Comparison of ENCODE assay signal across 8 cellular contexts in the genomic region with DNA sequence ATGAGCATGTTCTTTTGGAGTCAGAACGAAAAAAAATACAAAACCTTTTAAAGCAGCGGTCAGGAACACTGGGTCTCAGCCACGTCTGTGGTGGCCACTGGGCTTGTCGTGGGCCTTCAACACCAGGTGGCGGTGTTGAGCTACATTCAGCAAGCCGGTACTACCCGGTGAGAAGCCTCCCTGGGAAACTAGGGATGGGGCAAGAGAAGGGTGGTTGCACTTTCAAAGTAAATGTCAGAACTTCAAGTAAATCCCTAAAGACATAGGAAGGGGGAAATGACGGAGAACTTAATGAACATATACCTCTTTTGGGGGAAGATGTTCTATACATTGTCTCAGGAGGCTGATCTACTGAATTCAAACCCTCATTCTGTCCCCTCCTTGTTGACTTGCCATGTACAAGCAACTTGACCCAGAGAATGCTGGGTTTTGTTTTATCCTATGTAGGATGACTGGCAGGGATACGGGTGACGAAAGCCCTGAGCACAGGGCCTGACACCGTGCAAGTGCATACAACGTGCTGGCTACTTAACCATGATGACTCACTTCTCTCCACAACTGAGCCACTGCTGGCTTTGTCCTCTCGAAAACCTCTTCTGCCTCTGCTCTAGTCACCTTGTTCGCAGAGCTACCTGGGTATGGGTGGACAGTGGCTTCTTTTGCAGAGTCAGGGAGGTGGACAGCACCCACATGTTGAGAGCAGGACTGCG. TPM values are rescaled to one million over a fixed set of nuclear protein-coding genes. Genes with fewer than 3 reads are reported as not detected.
DNase-seq lines count a peak whose midpoint lies in the region; ATAC-seq and TF ChIP-seq lines count a peak whose summit lies in the region.

No MANE protein-coding gene starts in this region.

- POLR2A ChIA-PET in A673 (lab: Charles Lee; ENCODE audit: low non-redundant PET): interaction anchor here (0.6 kb wide), 1 partner anchor 96 kb away, joined by 3 read pairs; no protein-coding TSS in a partner anchor
- POLR2A ChIA-PET in activated CD4-positive, alpha-beta memory T cell treated with anti-CD3 and anti-CD28 coated beads for 36 hours (lab: Charles Lee): no interaction called here

- ATAC-seq in GM18858 (IDR thresholded peaks at IDR 0.05; ENCODE audit: unreplicated experiment) (peak; percentile 59), HG03280 (IDR thresholded peaks at IDR 0.05; ENCODE audit: unreplicated experiment) (peak; percentile 71)

- H3K4me1 ChIP-seq in A673 (ENCODE audit: insufficient read depth, low read length, poor library complexity, severe bottlenecking) (peaks cover 14% of the 10 kb centered on the region), mesenchymal stem cell (ENCODE audit: control insufficient read depth, insufficient read depth, low read depth, low read length) (peaks cover 7% of the 10 kb centered on the region)
- H3K4me1 ChIP-seq in effector memory CD4-positive, alpha-beta T cell (ENCODE audit: control insufficient read depth, insufficient read depth, low read length, poor library complexity, severe bottlenecking): no peaks in the 10 kb centered on the region

- WGBS in mesenchymal stem cell: 19% methylated on average over 13 of the region's 15 CpGs

- CTCF ChIA-PET in A673 (lab: Charles Lee): interaction anchor here (0.7 to 2.8 kb wide), 5 partner anchors 9 to 676 kb away, joined by 3 to 12 read pairs (median 5); no protein-coding TSS in a partner anchor
- CTCF ChIA-PET in activated CD4-positive, alpha-beta memory T cell treated with anti-CD3 and anti-CD28 coated beads for 36 hours (lab: Charles Lee): interaction anchor here (0.6 to 2.7 kb wide), 21 partner anchors 9 to 1249 kb away, joined by 3 to 13 read pairs (median 3); no protein-coding TSS in a partner anchor

- no peak overlapping the region for H3K4me2 ChIP-seq in mesenchymal stem cell (ENCODE audit: low read length, poor library complexity, severe bottlenecking)

- no peaks in the 10 kb centered on the region for H3K36me3 ChIP-seq in A673 (ENCODE audit: insufficient read depth, low read length, poor library complexity, severe bottlenecking)
- no peaks in the 10 kb centered on the region for H3K36me3 ChIP-seq in effector memory CD4-positive, alpha-beta T cell (ENCODE audit: control insufficient read depth, insufficient read depth, low read length)
- H3K36me3 ChIP-seq in mesenchymal stem cell (ENCODE audit: control insufficient read depth in 1 of 2, insufficient read depth in 2 of 2, low read depth in 1 of 2, low read length in 2 of 2): peaks cover 0 to 3% of the 10 kb centered on the region in 2 experiments

- H2BK120ac ChIP-seq in mesenchymal stem cell (ENCODE audit: low read depth, low read length): no peak overlapping the region

- H2BK12ac ChIP-seq in mesenchymal stem cell (ENCODE audit: low read length in 2 of 2): no peak overlapping the region

- H3K4me3 ChIP-seq in A673 (ENCODE audit: low read depth, low read length, poor library complexity, severe bottlenecking): no peak overlapping the region
- H3K4me3 ChIP-seq in effector memory CD4-positive, alpha-beta T cell (ENCODE audit: insufficient read depth, low read depth, low read length, poor library complexity, severe bottlenecking): no peak overlapping the region
- no peak overlapping the region for H3K4me3 ChIP-seq in mesenchymal stem cell (ENCODE audit: insufficient read depth in 1 of 2, low read depth in 1 of 2, low read length in 2 of 2)

- H3K14ac ChIP-seq in mesenchymal stem cell (ENCODE audit: low read length in 2 of 2): peak overlapping the region in 1 of 2 experiments; percentile 31

- H2AK5ac ChIP-seq in mesenchymal stem cell (ENCODE audit: low read length, severe bottlenecking): no peak overlapping the region

- H3K18ac ChIP-seq in mesenchymal stem cell (ENCODE audit: low read depth in 1 of 2, low read length in 2 of 2): peak overlapping the region in 1 of 2 experiments; percentile 5

- H3K36me3 Mint-ChIP-seq in activated CD4-positive, alpha-beta memory T cell treated with anti-CD3 and anti-CD28 coated beads for 36 hours: no peaks in the 10 kb centered on the region

- no peaks in the 10 kb centered on the region for H3K9me3 Mint-ChIP-seq in activated CD4-positive, alpha-beta memory T cell treated with anti-CD3 and anti-CD28 coated beads for 36 hours

- peaks cover 9% of the 10 kb centered on the region for H3K27me3 Mint-ChIP-seq in activated CD4-positive, alpha-beta memory T cell treated with anti-CD3 and anti-CD28 coated beads for 36 hours

- no peaks in the 10 kb centered on the region for H3K9me3 ChIP-seq in A673 (ENCODE audit: low read depth, low read length, poor library complexity, severe bottlenecking)
- no peaks in the 10 kb centered on the region for H3K9me3 ChIP-seq in effector memory CD4-positive, alpha-beta T cell (ENCODE audit: control insufficient read depth, low read length)
- no peaks in the 10 kb centered on the region for H3K9me3 ChIP-seq in mesenchymal stem cell (ENCODE audit: control insufficient read depth, low read length)

- no peak overlapping the region for H3K4me3 Mint-ChIP-seq in activated CD4-positive, alpha-beta memory T cell treated with anti-CD3 and anti-CD28 coated beads for 36 hours

- H2BK5ac ChIP-seq in mesenchymal stem cell (ENCODE audit: low read depth, low read length, poor library complexity, severe bottlenecking): no peak overlapping the region

- H3K27me3 ChIP-seq in A673 (replicated peaks; ENCODE audit: insufficient read depth, low read depth, low read length, poor library complexity): no peaks in the 10 kb centered on the region
- no peaks in the 10 kb centered on the region for H3K27me3 ChIP-seq in effector memory CD4-positive, alpha-beta T cell (replicated peaks; ENCODE audit: control insufficient read depth, insufficient read depth, low read length, poor library complexity, severe bottlenecking)
- H3K27me3 ChIP-seq in mesenchymal stem cell (ENCODE audit: control insufficient read depth in 1 of 2, insufficient read depth in 1 of 2, low read length in 2 of 2): peaks cover 3 to 34% of the 10 kb centered on the region in 2 experiments

- no peak overlapping the region for H3K27ac ChIP-seq in A673 (ENCODE audit: low read depth, low read length, poor library complexity, severe bottlenecking)
- no peak overlapping the region for H3K27ac ChIP-seq in effector memory CD4-positive, alpha-beta T cell (ENCODE audit: insufficient read depth, low read length, poor library complexity, severe bottlenecking)
- no peak overlapping the region for H3K27ac ChIP-seq in mesenchymal stem cell (ENCODE audit: low read length, poor library complexity, severe bottlenecking)

- no peak overlapping the region for H3K27ac Mint-ChIP-seq in activated CD4-positive, alpha-beta memory T cell treated with anti-CD3 and anti-CD28 coated beads for 36 hours

- peaks cover 4% of the 10 kb centered on the region for H3K4me1 Mint-ChIP-seq in activated CD4-positive, alpha-beta memory T cell treated with anti-CD3 and anti-CD28 coated beads for 36 hours (ENCODE audit: low read depth)

- intact Hi-C loops in A673 (cut with micrococcal nuclease; ENCODE audit: unreplicated experiment): loop anchor here (1.0 kb wide), 2 partner anchors 36 to 676 kb away; no protein-coding TSS in a partner anchor
- intact Hi-C loops in activated CD4-positive, alpha-beta memory T cell treated with anti-CD3 and anti-CD28 coated beads for 36 hours (cut with micrococcal nuclease): loop anchor here (1.0 kb wide), 2 partner anchors 36 to 676 kb away; no protein-coding TSS in a partner anchor

- no TSS peak for BruUV-seq in A673 (replicated peaks; lab: Mats Ljungman, UMichigan)

- H3K23ac ChIP-seq in mesenchymal stem cell (ENCODE audit: low read length in 2 of 2): no peak overlapping the region

- no peak overlapping the region for H3K4ac ChIP-seq in mesenchymal stem cell (ENCODE audit: low read depth in 1 of 2, low read length in 2 of 2)

- H3K79me1 ChIP-seq in mesenchymal stem cell (replicated peaks; ENCODE audit: low read length, poor library complexity, severe bottlenecking): no peaks in the 10 kb centered on the region

- no peak overlapping the region for H4K8ac ChIP-seq in mesenchymal stem cell (ENCODE audit: low read length)

- DNase-seq in A673 (ENCODE audit: low spot score) (peak; percentile 85), NCI-H774 (lab: John Stamatoyannopoulos, UW) (peak; percentile 46), mesenchymal stem cell (peak; percentile 82)
- DNase-seq in activated CD4-positive, alpha-beta memory T cell treated with anti-CD3 and anti-CD28 coated beads for 36 hours: peak; percentile 80
- DNase-seq in effector memory CD4-positive, alpha-beta T cell: peak; percentile 22 to 45 (median 24)
- DNase-seq in stimulated activated CD8-positive, alpha-beta memory T cell treated with anti-CD3 and anti-CD28 coated beads, Interleukin-15, amount 100 ng/mL, for 24 hours (ENCODE audit: low read depth): peak; percentile 21

- H2BK15ac ChIP-seq in mesenchymal stem cell (ENCODE audit: low read depth, poor library complexity, severe bottlenecking): no peak overlapping the region

- peak overlapping the region; percentile 44 for H3K9ac ChIP-seq in mesenchymal stem cell (ENCODE audit: low read length)

- H2AFZ ChIP-seq in mesenchymal stem cell (ENCODE audit: low read depth, low read length): no peak overlapping the region

- H4K91ac ChIP-seq in mesenchymal stem cell (ENCODE audit: low read length): no peak overlapping the region

- TF ChIP-seq CTCF in A673 (conservative IDR thresholded peaks at IDR 0.05; ENCODE audit: low read depth, low read length): peak; percentile 97

RNA-seq across cellular contexts. Expression of a gene that starts 49.0 kb away (rescaled TPM):
- total RNA-seq in A673 (2021): 24.8 and 31.9 TPM in 2 replicates
- under 1 TPM; 0.31 to 0.33 TPM for total RNA-seq in activated CD4-positive, alpha-beta memory T cell treated with anti-CD3 and anti-CD28 coated beads for 36 hours
- polyA plus RNA-seq in mesenchymal stem cell (2013, experiment 1 of 2): 156 TPM
- polyA plus RNA-seq in mesenchymal stem cell (2013, experiment 2 of 2): 155 TPM

Comparison
In these comparisons a context has a peak if more than half of its experiments do, and no peak if none do; other contexts are left out.
1. DNase-seq: peak in every context shown above with its lines; median percentile 85 in A673; 82 in mesenchymal stem cell; 80 in activated CD4-positive, alpha-beta memory T cell treated with anti-CD3 and anti-CD28 coated beads for 36 hours; 46 in NCI-H774; 24 in effector memory CD4-positive, alpha-beta T cell; 21 in stimulated activated CD8-positive, alpha-beta memory T cell treated with anti-CD3 and anti-CD28 coated beads, Interleukin-15, amount 100 ng/mL, for 24 hours.
2. RNA of a gene that starts 49.0 kb away (total RNA-seq): 24.8 to 31.9 TPM in A673; 0.31 to 0.33 TPM in activated CD4-positive, alpha-beta memory T cell treated with anti-CD3 and anti-CD28 coated beads for 36 hours; every median in the first group is over 10 times any median in the second.